12 cellular contexts compared by ENCODE assay signal in the genomic region with DNA sequence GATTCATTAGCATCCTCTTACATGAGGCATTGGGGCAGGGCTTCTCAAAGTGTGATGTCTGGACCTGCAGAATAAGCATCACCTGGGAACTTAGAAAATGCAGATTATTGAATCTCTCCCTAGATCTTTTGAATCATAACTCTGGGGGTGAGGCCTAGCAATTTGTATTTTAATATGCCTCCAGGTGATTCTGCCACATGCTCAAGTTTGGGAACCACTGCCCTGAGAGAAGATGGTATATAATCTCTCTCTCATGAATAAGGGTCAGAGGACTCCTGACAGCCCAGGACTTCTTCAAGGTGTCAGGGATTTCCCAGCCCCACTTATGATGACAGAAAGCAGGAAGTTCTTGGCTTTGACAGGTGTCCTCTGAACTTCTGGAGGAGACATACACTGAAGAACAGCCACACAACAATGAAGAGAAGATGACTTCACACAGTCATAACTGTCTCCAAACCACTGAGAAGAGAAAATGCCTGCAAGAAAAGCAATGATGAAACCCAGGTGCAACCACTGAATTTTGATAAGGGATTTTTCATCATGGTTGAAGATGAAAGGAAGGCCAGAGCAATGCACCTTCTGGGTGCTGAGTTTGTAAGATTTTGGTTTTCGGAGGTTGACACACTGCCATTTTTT.
DNase-seq lines count a peak whose midpoint lies in the region; ATAC-seq and TF ChIP-seq lines count a peak whose summit lies in the region.
"Had no signal": no experiment of that assay in that cellular context is flagged by ENCODE, and none has a peak within 500 bp of the region (broad histone marks: within the 10 kb centered on the region; RNA-seq: fewer than 3 reads in every experiment).

No MANE protein-coding gene starts in this region.

- H3K36me3 ChIP-seq in KMS-11 (ENCODE audit: insufficient read depth), result no peaks in the 10 kb centered on the region

- H3K4me3 ChIP-seq in KMS-11 (IDR thresholded peaks at IDR 0.05; ENCODE audit: insufficient read depth, low read depth, low read length), result peak overlapping the region; percentile 33

- peak overlapping the region; percentile 89 for H3K4me2 ChIP-seq in KMS-11

- TF ChIP-seq CTCF in KMS-11 (conservative IDR thresholded peaks at IDR 0.05; ENCODE audit: low read depth, low read length), result no peak

- no peaks in the 10 kb centered on the region for H4K20me1 ChIP-seq in KMS-11 (ENCODE audit: insufficient read depth)

- H3K79me2 ChIP-seq in KMS-11 (ENCODE audit: insufficient read depth, low read depth), result no peaks in the 10 kb centered on the region

- no peaks in the 10 kb centered on the region for H3K27me3 ChIP-seq in KMS-11 (ENCODE audit: insufficient read depth, low read depth)

- DNase-seq in NCI-H1092 treated with DMSO at 0.1 percent for 48 hours (lab: John Stamatoyannopoulos, UW) (no peak), DMS153 treated with DMSO at 0.1 percent for 48 hours (lab: John Stamatoyannopoulos, UW; ENCODE audit: unreplicated experiment) (no peak), SW480 (ENCODE audit: low spot score) (no peak), foreskin melanocyte (no peak)
- DNase-seq: CD8-positive, alpha-beta T cell; Karpas-422 had no signal

- H3K4me1 ChIP-seq in KMS-11 (ENCODE audit: low read depth, poor library complexity, severe bottlenecking), result peaks cover 93% of the 10 kb centered on the region

- peak; percentile 92 for ATAC-seq in GM18858 (IDR thresholded peaks at IDR 0.05; ENCODE audit: unreplicated experiment)
- ATAC-seq in GM19468 (IDR thresholded peaks at IDR 0.05; ENCODE audit: extremely low read depth, unreplicated experiment), result peak; percentile 72
- ATAC-seq in HG02970 (IDR thresholded peaks at IDR 0.05; ENCODE audit: low FRiP score, unreplicated experiment), result peak; percentile 79
- ATAC-seq: CD8-positive, alpha-beta T cell; esophagus mucosa; natural killer cell treated with Interleukin-12 subunit alpha and Interleukin-12 subunit beta and Interleukin-15 and Interleukin-18, amount 100 ng/mL, for 72 hours had no signal

- peak overlapping the region; percentile 11; the same call in 1 of the 2 replicates for H3K9ac ChIP-seq in KMS-11

- peak overlapping the region; percentile 73 for H3K27ac ChIP-seq in KMS-11

- no peak overlapping the region for H2AFZ ChIP-seq in KMS-11 (ENCODE audit: low read depth)
